18 cellular contexts compared by ENCODE assay signal in the genomic region with DNA sequence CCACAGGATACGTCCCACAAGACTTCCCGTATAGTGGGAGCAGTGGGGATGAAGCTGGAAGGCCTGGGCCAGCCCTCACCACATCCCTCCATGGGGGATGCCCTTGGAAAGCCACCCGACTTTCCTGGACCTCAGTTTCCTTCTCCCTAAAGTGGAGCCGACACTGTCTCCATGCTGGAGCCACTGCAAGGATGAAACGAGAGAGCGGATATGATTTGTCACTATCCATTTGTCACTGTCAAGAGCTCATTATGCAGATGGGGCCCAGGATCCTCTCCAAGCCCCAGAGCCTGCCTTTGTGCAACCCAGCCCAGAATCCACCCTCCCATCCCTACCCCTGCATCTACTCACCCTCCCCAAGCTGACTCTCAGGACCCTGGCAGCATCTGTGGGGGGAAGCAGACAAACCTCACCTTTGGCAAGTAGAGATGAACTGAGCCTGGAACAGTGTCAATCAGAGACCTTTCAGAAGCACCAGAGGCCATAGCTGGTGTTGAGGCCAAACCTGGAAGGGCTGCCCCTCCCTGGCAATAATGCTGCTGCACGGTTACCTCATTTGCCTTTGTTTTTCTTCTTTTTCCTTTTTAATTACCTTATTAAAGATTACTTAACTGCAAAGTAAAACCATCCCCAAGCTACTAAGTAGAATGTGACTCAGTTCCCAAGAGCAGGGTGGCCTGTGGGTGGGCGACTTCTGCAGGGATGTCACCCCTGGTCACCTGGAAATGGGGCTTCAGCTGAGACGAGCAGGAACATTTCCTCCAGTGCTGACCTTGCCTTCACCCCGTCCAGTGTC.
DNase-seq lines count a peak whose midpoint lies in the region; ATAC-seq and TF ChIP-seq lines count a peak whose summit lies in the region.
"Had no signal": no experiment of that assay in that cellular context is flagged by ENCODE, and none has a peak within 500 bp of the region (broad histone marks: within the 10 kb centered on the region; RNA-seq: fewer than 3 reads in every experiment).

No MANE protein-coding gene starts in this region.

- H3K27me3 Mint-ChIP-seq in activated CD4-positive, alpha-beta memory T cell treated with anti-CD3 and anti-CD28 coated beads, Interleukin-2, amount 10 ng/mL, durations not matched to agents 7 days and 5 days: no peaks in the 10 kb centered on the region
- peaks cover 2% of the 10 kb centered on the region for H3K27me3 Mint-ChIP-seq in activated CD4-positive, alpha-beta memory T cell treated with anti-CD3 and anti-CD28 coated beads for 36 hours
- H3K27me3 Mint-ChIP-seq in endodermal cell (ENCODE audit: insufficient read depth): no peaks in the 10 kb centered on the region

- no peaks in the 10 kb centered on the region for H3K9me3 Mint-ChIP-seq in activated CD4-positive, alpha-beta memory T cell treated with anti-CD3 and anti-CD28 coated beads, Interleukin-2, amount 10 ng/mL, durations not matched to agents 7 days and 5 days
- H3K9me3 Mint-ChIP-seq in activated CD4-positive, alpha-beta memory T cell treated with anti-CD3 and anti-CD28 coated beads for 36 hours: no peaks in the 10 kb centered on the region
- no peaks in the 10 kb centered on the region for H3K9me3 Mint-ChIP-seq in endodermal cell
- H3K9me3 Mint-ChIP-seq: CD8-positive, alpha-beta memory T cell had no signal

- no peaks in the 10 kb centered on the region for H3K9me3 ChIP-seq in endodermal cell (ENCODE audit: control insufficient read depth, low read length)
- no peaks in the 10 kb centered on the region for H3K9me3 ChIP-seq in upper lobe of right lung
- H3K9me3 ChIP-seq: BLaER1 had no signal

- TF ChIP-seq CTCF in endodermal cell (conservative IDR thresholded peaks at IDR 0.05) (no peak), omental fat pad (IDR thresholded peaks at IDR 0.05) (no peak), upper lobe of right lung (IDR thresholded peaks at IDR 0.05) (no peak)

- intact Hi-C loops in activated CD4-positive, alpha-beta memory T cell treated with anti-CD3 and anti-CD28 coated beads for 36 hours (cut with micrococcal nuclease): no loop called here
- intact Hi-C loops in upper lobe of right lung (cut with DNase I): no loop called here

- peak overlapping the region; percentile 52 for H3K27ac ChIP-seq in endodermal cell (ENCODE audit: low read depth, low read length)
- H3K27ac ChIP-seq in upper lobe of right lung: no peak overlapping the region
- H3K27ac ChIP-seq: BLaER1, KMS-11 had no signal

- ATAC-seq in omental fat pad (ENCODE audit: low FRiP score) (no peak), upper lobe of right lung (no peak)
- ATAC-seq: PC-3 had no signal

- H3K4me1 Mint-ChIP-seq in activated CD4-positive, alpha-beta memory T cell treated with anti-CD3 and anti-CD28 coated beads, Interleukin-2, amount 10 ng/mL, durations not matched to agents 7 days and 5 days: no peaks in the 10 kb centered on the region
- no peaks in the 10 kb centered on the region for H3K4me1 Mint-ChIP-seq in activated CD4-positive, alpha-beta memory T cell treated with anti-CD3 and anti-CD28 coated beads for 36 hours (ENCODE audit: low read depth)
- peaks cover 31% of the 10 kb centered on the region for H3K4me1 Mint-ChIP-seq in endodermal cell
- H3K4me1 Mint-ChIP-seq: CD8-positive, alpha-beta memory T cell had no signal

- POLR2A ChIA-PET in activated CD4-positive, alpha-beta memory T cell treated with anti-CD3 and anti-CD28 coated beads, Interleukin-2, amount 10 ng/mL, durations not matched to agents 7 days and 5 days (lab: Charles Lee): no interaction called here
- POLR2A ChIA-PET in activated CD4-positive, alpha-beta memory T cell treated with anti-CD3 and anti-CD28 coated beads for 36 hours (lab: Charles Lee): no interaction called here

- CTCF ChIA-PET in activated CD4-positive, alpha-beta memory T cell treated with anti-CD3 and anti-CD28 coated beads, Interleukin-2, amount 10 ng/mL, durations not matched to agents 7 days and 5 days (lab: Charles Lee): no interaction called here
- CTCF ChIA-PET in activated CD4-positive, alpha-beta memory T cell treated with anti-CD3 and anti-CD28 coated beads for 36 hours (lab: Charles Lee): no interaction called here

- H3K27ac Mint-ChIP-seq in activated CD4-positive, alpha-beta memory T cell treated with anti-CD3 and anti-CD28 coated beads, Interleukin-2, amount 10 ng/mL, durations not matched to agents 7 days and 5 days: no peak overlapping the region
- no peak overlapping the region for H3K27ac Mint-ChIP-seq in activated CD4-positive, alpha-beta memory T cell treated with anti-CD3 and anti-CD28 coated beads for 36 hours
- no peak overlapping the region for H3K27ac Mint-ChIP-seq in endodermal cell
- H3K27ac Mint-ChIP-seq: CD8-positive, alpha-beta memory T cell had no signal

- no peaks in the 10 kb centered on the region for H3K36me3 Mint-ChIP-seq in activated CD4-positive, alpha-beta memory T cell treated with anti-CD3 and anti-CD28 coated beads, Interleukin-2, amount 10 ng/mL, durations not matched to agents 7 days and 5 days (ENCODE audit: low read depth)
- H3K36me3 Mint-ChIP-seq in activated CD4-positive, alpha-beta memory T cell treated with anti-CD3 and anti-CD28 coated beads for 36 hours: no peaks in the 10 kb centered on the region
- H3K36me3 Mint-ChIP-seq in endodermal cell (ENCODE audit: low read depth): no peaks in the 10 kb centered on the region

- no peaks in the 10 kb centered on the region for H3K27me3 ChIP-seq in endodermal cell (ENCODE audit: control insufficient read depth, insufficient read depth, low read length, poor library complexity, severe bottlenecking)
- H3K27me3 ChIP-seq in upper lobe of right lung: no peaks in the 10 kb centered on the region
- H3K27me3 ChIP-seq: BLaER1 had no signal

- DNase-seq in activated CD4-positive, alpha-beta memory T cell treated with anti-CD3 and anti-CD28 coated beads, Interleukin-2, amount 10 ng/mL, durations not matched to agents 7 days and 5 days: peak; percentile 8
- DNase-seq in activated CD4-positive, alpha-beta memory T cell treated with anti-CD3 and anti-CD28 coated beads for 36 hours: no peak
- DNase-seq in endodermal cell: no peak
- peak; percentile 8 for DNase-seq in omental fat pad (ENCODE audit: low spot score)
- peak; percentile 46 for DNase-seq in upper lobe of right lung
- no peak for DNase-seq in RKO (ENCODE audit: low spot score)
- DNase-seq in GM19240 (ENCODE audit: insufficient read length, low spot score): no peak
- DNase-seq in CD1c-positive myeloid dendritic cell (ENCODE audit: extremely low spot score): no peak
- DNase-seq: 8988T; CD8-positive, alpha-beta memory T cell; DMS79 treated with DMSO at 0.1 percent for 48 hours; GOT3; NCI-H1048; NCI-H510A treated with DMSO at 0.1 percent for 48 hours; NCI-H82; PC-3 had no signal

- H3K4me1 ChIP-seq in endodermal cell (ENCODE audit: control insufficient read depth, insufficient read depth, low read length) (peaks cover 7% of the 10 kb centered on the region), upper lobe of right lung (no peaks in the 10 kb centered on the region)

- no peak overlapping the region for H3K9ac ChIP-seq in endodermal cell (ENCODE audit: extremely low read depth, low read length, poor library complexity, severe bottlenecking)
- H3K9ac ChIP-seq: BLaER1, KMS-11 had no signal

- H3K36me3 ChIP-seq in endodermal cell (ENCODE audit: control insufficient read depth, insufficient read depth, low read length) (no peaks in the 10 kb centered on the region), upper lobe of right lung (no peaks in the 10 kb centered on the region)
- H3K36me3 ChIP-seq: BLaER1 had no signal

- WGBS in endodermal cell (ENCODE audit: insufficient coverage in 1 of 2, insufficient read length in 1 of 2), 2 experiments: 91 to 93% methylated on average over 4 to 10 of the region's 10 CpGs

- no peak overlapping the region for H3K4me3 Mint-ChIP-seq in activated CD4-positive, alpha-beta memory T cell treated with anti-CD3 and anti-CD28 coated beads, Interleukin-2, amount 10 ng/mL, durations not matched to agents 7 days and 5 days
- H3K4me3 Mint-ChIP-seq in activated CD4-positive, alpha-beta memory T cell treated with anti-CD3 and anti-CD28 coated beads for 36 hours: no peak overlapping the region
- H3K4me3 Mint-ChIP-seq in endodermal cell: no peak overlapping the region
- H3K4me3 Mint-ChIP-seq: CD8-positive, alpha-beta memory T cell had no signal

- H3K4me3 ChIP-seq in endodermal cell (ENCODE audit: low read length) (no peak overlapping the region), upper lobe of right lung (no peak overlapping the region)
- H3K4me3 ChIP-seq: BLaER1 had no signal

Comparison
In these comparisons a context has a peak if more than half of its experiments do, and no peak if none do; other contexts are left out.
1. DNase-seq: peak in activated CD4-positive, alpha-beta memory T cell treated with anti-CD3 and anti-CD28 coated beads, Interleukin-2, amount 10 ng/mL, durations not matched to agents 7 days and 5 days (single experiment), omental fat pad (single experiment) and upper lobe of right lung (single experiment); none in activated CD4-positive, alpha-beta memory T cell treated with anti-CD3 and anti-CD28 coated beads for 36 hours (single experiment), endodermal cell (single experiment), RKO (single experiment), GM19240 (single experiment) and CD1c-positive myeloid dendritic cell (single experiment).